In the genomic region with DNA sequence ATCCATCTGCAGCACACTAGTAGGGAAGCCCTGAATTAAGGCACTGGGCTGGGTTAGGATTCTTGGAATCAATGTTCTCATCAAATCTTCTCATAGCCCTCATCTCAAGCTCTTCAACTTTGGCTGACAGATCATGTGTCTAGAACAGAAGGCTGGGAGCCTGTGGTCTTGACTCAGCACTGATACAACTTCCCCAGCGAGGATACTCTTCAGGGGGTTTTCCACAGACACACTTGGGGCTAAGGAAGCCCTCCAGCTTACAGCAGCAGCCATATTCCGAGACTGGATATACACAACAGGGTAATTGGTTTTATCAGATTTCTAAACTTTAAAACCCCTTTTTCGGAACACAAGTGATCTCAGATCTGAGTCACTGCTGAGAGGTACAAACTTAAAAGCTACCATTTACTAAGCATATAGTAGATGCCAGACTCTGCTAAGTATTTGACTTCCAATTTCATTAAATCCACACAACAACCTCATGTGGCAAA, we compare ENCODE assay signal across 9 cellular contexts. TPM values are rescaled to one million over a fixed set of nuclear protein-coding genes. Genes with fewer than 3 reads are reported as not detected.
DNase-seq lines count a peak whose midpoint lies in the region; ATAC-seq, FAIRE-seq and TF ChIP-seq lines count a peak whose summit lies in the region.
"Had no signal": no experiment of that assay in that cellular context is flagged by ENCODE, and none has a peak within 500 bp of the region (broad histone marks: within the 10 kb centered on the region; RNA-seq: fewer than 3 reads in every experiment).

No MANE protein-coding gene starts in this region.

- 58 to 72% (median 60%) methylated on average over 3 of the region's 3 CpGs for WGBS in small intestine, 3 donors

- H3K27me3 ChIP-seq in small intestine (ENCODE audit: control insufficient read depth in 2 of 2, insufficient read depth in 2 of 2, low read length in 2 of 2): no peaks in the 10 kb centered on the region

- no peak for TF ChIP-seq CTCF in fibroblast of pulmonary artery (IDR thresholded peaks at IDR 0.05; ENCODE audit: low read length, missing control alignments)

- peak; percentile 43 to 59 for DNase-seq in activated CD4-positive, alpha-beta T cell treated with anti-CD3 and anti-CD28 coated beads, Interleukin-2, amount 50 U/mL, for 48 hours
- DNase-seq in fibroblast of pulmonary artery (ENCODE audit: low read depth) (peak; percentile 48), GM19240 (ENCODE audit: insufficient read length, low spot score) (no peak), small intestine (no peak), sciatic nerve (ENCODE audit: low spot score) (no peak), HuH-7 (ENCODE audit: low spot score) (no peak)
- DNase-seq in stimulated activated naive CD4-positive, alpha-beta T cell (lab: John Stamatoyannopoulos, UW): peak in 5 of 6 experiments; percentile 3 to 32 (median 9)

- ATAC-seq in HG03378 (IDR thresholded peaks at IDR 0.05; ENCODE audit: unreplicated experiment) (peak; percentile 31), sciatic nerve (no peak)

- H3K36me3 ChIP-seq in small intestine (ENCODE audit: control insufficient read depth in 2 of 2, insufficient read depth in 2 of 2, low read length in 2 of 2): no peaks in the 10 kb centered on the region

- FAIRE-seq in small intestine (lab: Jason Lieb, UNC): no peak
- FAIRE-seq: endometrium had no signal

- intact Hi-C loops in sciatic nerve (cut with DNase I): no loop called here

- peak overlapping the region in 1 of 2 donors; percentile 74 for H3K27ac ChIP-seq in small intestine (ENCODE audit: low read depth in 1 of 2, low read length in 1 of 2)

- no peaks in the 10 kb centered on the region for H3K9me3 ChIP-seq in small intestine (ENCODE audit: control insufficient read depth, low read depth)

- H3K4me3 ChIP-seq in fibroblast of pulmonary artery (replicated peaks; ENCODE audit: low read depth, low read length) (no peak overlapping the region), small intestine (ENCODE audit: low read depth in 1 of 2, low read length in 2 of 2) (no peak overlapping the region)

- H3K4me1 ChIP-seq in small intestine (ENCODE audit: control insufficient read depth in 2 of 2, insufficient read depth in 1 of 2, low read depth in 1 of 2, low read length in 1 of 2): peaks cover 0 to 9% of the 10 kb centered on the region in 2 donors

RNA-seq across cellular contexts. Expression of a gene that starts 3.5 kb away (rescaled TPM):
- polyA plus RNA-seq in small intestine: 1 to 10 TPM in 2 of 3 donors, under 1 TPM in 1; 0.89 to 4.6 (median 3.5) TPM
- total RNA-seq in sciatic nerve: 64.8 TPM

RNA-seq across cellular contexts. Expression of a gene that starts 37.7 kb away (rescaled TPM):
- polyA plus RNA-seq in small intestine: 100 to 1,000 TPM; 174 to 377 (median 212) TPM
- 396 TPM for total RNA-seq in sciatic nerve

Comparison
In these comparisons a context has a peak if more than half of its experiments do, and no peak if none do; other contexts are left out.
1. DNase-seq: peak in activated CD4-positive, alpha-beta T cell treated with anti-CD3 and anti-CD28 coated beads, Interleukin-2, amount 50 U/mL, for 48 hours (2 of 2), fibroblast of pulmonary artery (single experiment) and stimulated activated naive CD4-positive, alpha-beta T cell (5 of 6); none in GM19240 (single experiment), small intestine (single experiment), sciatic nerve (single experiment) and HuH-7 (single experiment).